27 cellular contexts compared by ENCODE assay signal in genomic region chr2:232870766-232871371, GRCh38. TPM values are rescaled to one million over a fixed set of nuclear protein-coding genes. Genes with fewer than 3 reads are reported as not detected.
DNase-seq lines count a peak whose midpoint lies in the region; ATAC-seq, FAIRE-seq and TF ChIP-seq lines count a peak whose summit lies in the region.
"Had no signal": no experiment of that assay in that cellular context is flagged by ENCODE, and none has a peak within 500 bp of the region (broad histone marks: within the 10 kb centered on the region; RNA-seq: fewer than 3 reads in every experiment).

No MANE protein-coding gene starts in this region.

- H3K36me3 ChIP-seq in BLaER1, result no peaks in the 10 kb centered on the region
- peaks cover 0 to 5% of the 10 kb centered on the region in 2 experiments; a peak in 2 of 5 replicates for H3K36me3 ChIP-seq in HepG2 (replicated peaks in 1 of 2; ENCODE audit: control insufficient read depth in 1 of 2, insufficient read depth in 2 of 2, low read length in 2 of 2)
- H3K36me3 ChIP-seq: right atrium auricular region, thyroid gland had no signal

- no peak overlapping the region for H3K27ac Mint-ChIP-seq in activated CD8-positive, alpha-beta memory T cell treated with anti-CD3 and anti-CD28 coated beads, Interleukin-2, amount 10 ng/mL, durations not matched to agents 7 days and 5 days
- H3K27ac Mint-ChIP-seq in stimulated activated naive B cell treated with anti-CD40 and anti-IgM and Interleukin-4, amounts not matched to agents 10 μg/mL and 1 μg/mL and 100 μg/mL, for 72 hours, result peak overlapping the region; percentile 5
- no peak overlapping the region for H3K27ac Mint-ChIP-seq in activated CD8-positive, alpha-beta T cell treated with anti-CD3 and anti-CD28 coated beads for 36 hours
- H3K27ac Mint-ChIP-seq: activated T-helper 1 cell treated with anti-CD3 and anti-CD28 coated beads, Interleukin-12 subunit alpha, Interleukin-12 subunit beta, Interleukin-2, Interleukin-4 antibody, amounts not matched to agents 30 ng/mL and 10 ng/mL and 1 ng/mL, durations not matched to agents 14 hours and 24 hours and 36 hours; effector memory CD8-positive, alpha-beta T cell; nephron progenitor cell; stimulated activated naive CD8-positive, alpha-beta T cell treated with anti-CD3 and anti-CD28 coated beads, Interleukin-15, Interleukin-2, amounts not matched to agents 100 ng/mL and 50 ng/mL, for 24 hours had no signal

- H3K27ac ChIP-seq in BLaER1 (no peak overlapping the region), HepG2 (ENCODE audit: extremely low read length, insufficient read depth, low read length) (peak overlapping the region; percentile 94)
- H3K27ac ChIP-seq: C4-2B, right atrium auricular region, thyroid gland had no signal

- peaks cover 8% of the 10 kb centered on the region for H3K27me3 Mint-ChIP-seq in activated CD8-positive, alpha-beta memory T cell treated with anti-CD3 and anti-CD28 coated beads, Interleukin-2, amount 10 ng/mL, durations not matched to agents 7 days and 5 days
- H3K27me3 Mint-ChIP-seq in stimulated activated naive B cell treated with anti-CD40 and anti-IgM and Interleukin-4, amounts not matched to agents 10 μg/mL and 1 μg/mL and 100 μg/mL, for 72 hours, result peaks cover 9 to 16% of the 10 kb centered on the region in 2 donors
- peaks cover 12% of the 10 kb centered on the region for H3K27me3 Mint-ChIP-seq in activated CD8-positive, alpha-beta T cell treated with anti-CD3 and anti-CD28 coated beads for 36 hours

- H3K4me3 ChIP-seq in BLaER1, result no peak overlapping the region
- peak overlapping the region; percentile 51 to 72 (median 57) for H3K4me3 ChIP-seq in HepG2 (replicated peaks in 1 of 3; ENCODE audit: insufficient read depth in 1 of 3, low read depth in 2 of 3, low read length in 3 of 3)
- H3K4me3 ChIP-seq: right atrium auricular region, thyroid gland had no signal

- TF ChIP-seq EP300 in HepG2 (IDR thresholded peaks at IDR 0.05; ENCODE audit: low read depth in 2 of 2, low read length in 2 of 2), result no peak
- TF ChIP-seq EP300 in HepG2 (CRISPR knock-in tag; IDR thresholded peaks at IDR 0.05; ENCODE audit: borderline replicate concordance), result no peak

- WGBS in HepG2 (ENCODE audit: low lambda C conversion rate), result 65% methylated on average over 13 of the region's 17 CpGs

- no peak for TF ChIP-seq POLR2A in HepG2 (IDR thresholded peaks at IDR 0.05; ENCODE audit: insufficient read depth in 1 of 2, low read depth in 2 of 2, low read length in 2 of 2)

- H3K27me3 ChIP-seq in BLaER1 (peaks cover 17% of the 10 kb centered on the region), HepG2 (ENCODE audit: control insufficient read depth in 1 of 2, insufficient read depth in 2 of 2, low read length in 2 of 2) (no peaks in the 10 kb centered on the region)
- H3K27me3 ChIP-seq: thyroid gland had no signal

- H3K9me3 Mint-ChIP-seq in activated CD8-positive, alpha-beta memory T cell treated with anti-CD3 and anti-CD28 coated beads, Interleukin-2, amount 10 ng/mL, durations not matched to agents 7 days and 5 days (ENCODE audit: low read depth), result no peaks in the 10 kb centered on the region
- H3K9me3 Mint-ChIP-seq in stimulated activated naive B cell treated with anti-CD40 and anti-IgM and Interleukin-4, amounts not matched to agents 10 μg/mL and 1 μg/mL and 100 μg/mL, for 72 hours, result no peaks in the 10 kb centered on the region
- no peaks in the 10 kb centered on the region for H3K9me3 Mint-ChIP-seq in activated CD8-positive, alpha-beta T cell treated with anti-CD3 and anti-CD28 coated beads for 36 hours
- H3K9me3 Mint-ChIP-seq: activated naive CD4-positive, alpha-beta T cell treated with anti-CD3 and anti-CD28 coated beads, Interleukin-2, amount 50 U/mL, for 72 hours; activated T-helper 1 cell treated with anti-CD3 and anti-CD28 coated beads, Interleukin-12 subunit alpha, Interleukin-12 subunit beta, Interleukin-2, Interleukin-4 antibody, amounts not matched to agents 30 ng/mL and 10 ng/mL and 1 ng/mL, durations not matched to agents 14 hours and 24 hours and 36 hours; effector memory CD8-positive, alpha-beta T cell; nephron progenitor cell; stimulated activated naive CD8-positive, alpha-beta T cell treated with anti-CD3 and anti-CD28 coated beads, Interleukin-15, Interleukin-2, amounts not matched to agents 100 ng/mL and 50 ng/mL, for 24 hours had no signal

- H3K9me3 ChIP-seq in BLaER1, result no peaks in the 10 kb centered on the region
- no peaks in the 10 kb centered on the region for H3K9me3 ChIP-seq in HepG2 (ENCODE audit: low read length)
- H3K9me3 ChIP-seq: right atrium auricular region, thyroid gland had no signal

- POLR2A ChIA-PET in HepG2 (lab: Yijun Ruan, JAX), result interaction anchor here (1.3 to 8.6 kb wide), 3 partner anchors 13 to 190 kb away, joined by 3 to 297 read pairs (median 4); partner anchors contain the start of genes INPP5D and NGEF
- POLR2A ChIA-PET in activated CD8-positive, alpha-beta T cell treated with anti-CD3 and anti-CD28 coated beads for 36 hours (lab: Charles Lee), result no interaction called here

- intact Hi-C loops in HepG2 (cut with micrococcal nuclease; ENCODE audit: unreplicated experiment), result no loop called here
- intact Hi-C loops in activated CD8-positive, alpha-beta T cell treated with anti-CD3 and anti-CD28 coated beads for 36 hours (cut with micrococcal nuclease), result loop anchor here (10.0 kb wide), 1 partner anchor 384 kb away; the partner anchor contains the start of gene ATG16L1

- no peak for ATAC-seq in activated CD8-positive, alpha-beta memory T cell treated with anti-CD3 and anti-CD28 coated beads, Interleukin-2, amount 10 ng/mL, durations not matched to agents 7 days and 5 days
- ATAC-seq in HepG2 (peak; percentile 4), HG03460 (IDR thresholded peaks at IDR 0.05; ENCODE audit: unreplicated experiment) (no peak)
- no peak for ATAC-seq in stimulated activated naive B cell treated with anti-CD40 and anti-IgM and Interleukin-4, amounts not matched to agents 10 μg/mL and 1 μg/mL and 100 μg/mL, for 72 hours (replicated peaks)
- ATAC-seq in activated CD8-positive, alpha-beta T cell treated with anti-CD3 and anti-CD28 coated beads for 36 hours, result no peak
- ATAC-seq: activated naive CD4-positive, alpha-beta T cell treated with anti-CD3 and anti-CD28 coated beads, Interleukin-2, amount 50 U/mL, for 72 hours; effector memory CD8-positive, alpha-beta T cell had no signal

- no peak overlapping the region for H3K4me3 Mint-ChIP-seq in activated CD8-positive, alpha-beta memory T cell treated with anti-CD3 and anti-CD28 coated beads, Interleukin-2, amount 10 ng/mL, durations not matched to agents 7 days and 5 days
- no peak overlapping the region for H3K4me3 Mint-ChIP-seq in stimulated activated naive B cell treated with anti-CD40 and anti-IgM and Interleukin-4, amounts not matched to agents 10 μg/mL and 1 μg/mL and 100 μg/mL, for 72 hours
- no peak overlapping the region for H3K4me3 Mint-ChIP-seq in activated CD8-positive, alpha-beta T cell treated with anti-CD3 and anti-CD28 coated beads for 36 hours
- H3K4me3 Mint-ChIP-seq: activated T-helper 1 cell treated with anti-CD3 and anti-CD28 coated beads, Interleukin-12 subunit alpha, Interleukin-12 subunit beta, Interleukin-2, Interleukin-4 antibody, amounts not matched to agents 30 ng/mL and 10 ng/mL and 1 ng/mL, durations not matched to agents 14 hours and 24 hours and 36 hours; effector memory CD8-positive, alpha-beta T cell; nephron progenitor cell; stimulated activated naive CD8-positive, alpha-beta T cell treated with anti-CD3 and anti-CD28 coated beads, Interleukin-15, Interleukin-2, amounts not matched to agents 100 ng/mL and 50 ng/mL, for 24 hours had no signal

- FAIRE-seq in HepG2 (lab: Jason Lieb, UNC), result no peak
- FAIRE-seq: G401.6, RCC 7860 had no signal

- H3K36me3 Mint-ChIP-seq in activated CD8-positive, alpha-beta memory T cell treated with anti-CD3 and anti-CD28 coated beads, Interleukin-2, amount 10 ng/mL, durations not matched to agents 7 days and 5 days, result no peaks in the 10 kb centered on the region
- peaks cover 9 to 10% of the 10 kb centered on the region in 2 donors for H3K36me3 Mint-ChIP-seq in stimulated activated naive B cell treated with anti-CD40 and anti-IgM and Interleukin-4, amounts not matched to agents 10 μg/mL and 1 μg/mL and 100 μg/mL, for 72 hours
- H3K36me3 Mint-ChIP-seq in activated CD8-positive, alpha-beta T cell treated with anti-CD3 and anti-CD28 coated beads for 36 hours (ENCODE audit: low read depth), result no peaks in the 10 kb centered on the region
- H3K36me3 Mint-ChIP-seq: activated naive CD4-positive, alpha-beta T cell treated with anti-CD3 and anti-CD28 coated beads, Interleukin-2, amount 50 U/mL, for 72 hours had no signal

- peaks cover 3% of the 10 kb centered on the region for H3K4me1 Mint-ChIP-seq in activated CD8-positive, alpha-beta memory T cell treated with anti-CD3 and anti-CD28 coated beads, Interleukin-2, amount 10 ng/mL, durations not matched to agents 7 days and 5 days
- peaks cover 14% of the 10 kb centered on the region in 2 donors for H3K4me1 Mint-ChIP-seq in stimulated activated naive B cell treated with anti-CD40 and anti-IgM and Interleukin-4, amounts not matched to agents 10 μg/mL and 1 μg/mL and 100 μg/mL, for 72 hours
- peaks cover 8% of the 10 kb centered on the region for H3K4me1 Mint-ChIP-seq in activated CD8-positive, alpha-beta T cell treated with anti-CD3 and anti-CD28 coated beads for 36 hours (ENCODE audit: low read depth)

- DNase-seq in activated CD8-positive, alpha-beta memory T cell treated with anti-CD3 and anti-CD28 coated beads, Interleukin-2, amount 10 ng/mL, durations not matched to agents 7 days and 5 days, result peak; percentile 31
- DNase-seq in HepG2 (ENCODE audit: low spot score), result no peak
- DNase-seq in stimulated activated naive B cell treated with anti-CD40 and anti-IgM and Interleukin-4, amounts not matched to agents 10 μg/mL and 1 μg/mL and 100 μg/mL, for 72 hours, result no peak
- no peak for DNase-seq in activated CD8-positive, alpha-beta T cell treated with anti-CD3 and anti-CD28 coated beads for 36 hours
- no peak for DNase-seq in hepatic stellate cell (ENCODE audit: low spot score)
- DNase-seq: activated CD4-positive, alpha-beta T cell treated with anti-CD3 and anti-CD28 coated beads for 4 hours; COR-L47; DMS53; effector memory CD8-positive, alpha-beta T cell; mesenchymal stem cell; NCI-H1092; NCI-H1694 treated with DMSO at 0.1 percent for 48 hours; NCI-H446 treated with DMSO at 0.1 percent for 48 hours; NCI-H774; nephron progenitor cell; stimulated activated CD4-positive, alpha-beta T cell treated with anti-CD3 and anti-CD28 coated beads, Interleukin-1b, Interleukin-23, amount 100 ng/mL, for 48 hours; T-helper 9 cell; thyroid gland had no signal

- H3K79me2 ChIP-seq in HepG2 (ENCODE audit: insufficient read depth, low read length), result peaks cover 54% of the 10 kb centered on the region

- no TSS peak for BruUV-seq in HepG2 (replicated peaks; lab: Mats Ljungman, UMichigan)

- H4K20me1 ChIP-seq in BLaER1 (peaks cover 7% of the 10 kb centered on the region; the same call in 1 of the 2 replicates), HepG2 (ENCODE audit: insufficient read depth, low read length) (no peaks in the 10 kb centered on the region)

- H2AFZ ChIP-seq in HepG2 (ENCODE audit: low read length), result no peak overlapping the region

- H3K4me1 ChIP-seq in BLaER1 (0 out of 2 replicates have a peak, but pooled peaks cover 12% of the 10 kb centered on the region), HepG2 (ENCODE audit: insufficient read depth, low read length) (peaks cover 75% of the 10 kb centered on the region)

- H3K4me2 ChIP-seq in BLaER1 (no peak overlapping the region), HepG2 (ENCODE audit: low read depth, low read length) (peak overlapping the region; percentile 79)

- in situ Hi-C loops in HepG2 (cut with HindIII; ENCODE audit: extremely low pct_ligation_motif_present, low pct_unique_long_range_greater_than_20kb), result no loop called here

- CTCF ChIA-PET in activated CD8-positive, alpha-beta memory T cell treated with anti-CD3 and anti-CD28 coated beads, Interleukin-2, amount 10 ng/mL, durations not matched to agents 7 days and 5 days (lab: Charles Lee), result no interaction called here
- CTCF ChIA-PET in HepG2 (lab: Yijun Ruan, JAX; ENCODE audit: low intra/inter-chr PET ratio, low total read pairs), result interaction anchor here (2.8 kb wide), 1 partner anchor 18 kb away, joined by 9 read pairs; no protein-coding TSS in a partner anchor
- CTCF ChIA-PET in activated CD8-positive, alpha-beta T cell treated with anti-CD3 and anti-CD28 coated beads for 36 hours (lab: Charles Lee), result no interaction called here

- no peak for TF ChIP-seq RAD21 in HepG2 (CRISPR knock-in tag; IDR thresholded peaks at IDR 0.05)

- H3K9ac ChIP-seq in BLaER1 (0 out of 2 replicates have a peak overlapping the region, but pooled peaks have one; percentile 4), HepG2 (ENCODE audit: insufficient read depth, low read depth, low read length) (peak overlapping the region; percentile 92)

- TF ChIP-seq CTCF in HepG2 (CRISPR knock-in tag; IDR thresholded peaks at IDR 0.05), result no peak
- TF ChIP-seq CTCF in activated CD8-positive, alpha-beta T cell treated with anti-CD3 and anti-CD28 coated beads for 36 hours (IDR thresholded peaks at IDR 0.05), result no peak

RNA-seq across cellular contexts. Expression of gene SNORC, which starts 0.8 kb away (rescaled TPM):
- total RNA-seq in activated CD8-positive, alpha-beta memory T cell treated with anti-CD3 and anti-CD28 coated beads, Interleukin-2, amount 10 ng/mL, durations not matched to agents 7 days and 5 days, result 1 to 10 TPM; 1.4 to 1.8 TPM
- 48.5 and 86.1 TPM in 2 replicates for total RNA-seq in HepG2 (2016; rRNA removed; fragmentation: Illumina TruSeq; extraction: Trizol)
- total RNA-seq in HepG2 (2016; cell fraction: cytosol; rRNA removed; fragmentation: Illumina TruSeq; extraction: Trizol; ENCODE audit: low read depth), result 64.6 and 82.7 TPM in 2 replicates
- total RNA-seq in HepG2 (2016; cell fraction: insoluble cytoplasmic fraction; rRNA removed; fragmentation: Illumina TruSeq; extraction: Trizol), result 52.1 and 76.7 TPM in 2 replicates
- total RNA-seq in HepG2 (2016; cell fraction: membrane; rRNA removed; fragmentation: Illumina TruSeq; extraction: Trizol), result 71.1 and 75.3 TPM in 2 replicates
- 47.7 and 55.5 TPM in 2 replicates for total RNA-seq in HepG2 (2016; cell fraction: nucleus; rRNA removed; fragmentation: Illumina TruSeq; extraction: Trizol)
- 59.1 and 62.9 TPM in 2 replicates for polyA plus RNA-seq in HepG2 (2011; rRNA removed)
- polyA plus RNA-seq in HepG2 (2011; cell fraction: cytosol; rRNA removed), result 45.6 and 94.4 TPM in 2 replicates
- polyA plus RNA-seq in HepG2 (2011; cell fraction: nucleus; rRNA removed), result 87.4 and 124 TPM in 2 replicates
- 42.0 and 51.4 TPM in 2 replicates for polyA plus RNA-seq in HepG2 (2012)
- polyA plus RNA-seq in HepG2 (2016; cell fraction: cytosol; fragmentation: Illumina TruSeq; extraction: Trizol; ENCODE audit: low read depth), result 125 and 134 TPM in 2 replicates
- polyA plus RNA-seq in HepG2 (2016; cell fraction: insoluble cytoplasmic fraction; fragmentation: Illumina TruSeq; extraction: Trizol; ENCODE audit: low read depth), result 60.9 and 75.2 TPM in 2 replicates
- polyA plus RNA-seq in HepG2 (2016; cell fraction: membrane; fragmentation: Illumina TruSeq; extraction: Trizol; ENCODE audit: low read depth), result 102 and 104 TPM in 2 replicates
- polyA plus RNA-seq in HepG2 (2016; cell fraction: nucleus; fragmentation: Illumina TruSeq; extraction: Trizol; ENCODE audit: insufficient read depth, low read depth), result 136 and 150 TPM in 2 replicates
- 5.3 and 89.5 TPM in 2 replicates for polyA minus RNA-seq in HepG2 (2011; rRNA and poly(A)+ RNA removed; ENCODE audit: low replicate concordance)
- polyA minus RNA-seq in HepG2 (2011; cell fraction: cytosol; rRNA and poly(A)+ RNA removed), result 57.5 and 73.7 TPM in 2 replicates
- polyA minus RNA-seq in HepG2 (2011; cell fraction: nucleus; rRNA and poly(A)+ RNA removed), result 27.3 and 30.6 TPM in 2 replicates
- 1 to 10 TPM; 2.1 to 2.4 TPM for total RNA-seq in activated CD8-positive, alpha-beta T cell treated with anti-CD3 and anti-CD28 coated beads for 36 hours

Comparison
In these comparisons a context has a peak if more than half of its experiments do, and no peak if none do; other contexts are left out.
1. RNA of gene SNORC, which starts 0.8 kb away (total RNA-seq): 47.7 to 86.1 TPM in HepG2; 2.1 to 2.4 TPM in activated CD8-positive, alpha-beta T cell treated with anti-CD3 and anti-CD28 coated beads for 36 hours and 1.4 to 1.8 TPM in activated CD8-positive, alpha-beta memory T cell treated with anti-CD3 and anti-CD28 coated beads, Interleukin-2, amount 10 ng/mL, durations not matched to agents 7 days and 5 days; every median in the first group is over 10 times any median in the second.